Comparison of ENCODE assay signal across 1 cellular context in the genomic region with DNA sequence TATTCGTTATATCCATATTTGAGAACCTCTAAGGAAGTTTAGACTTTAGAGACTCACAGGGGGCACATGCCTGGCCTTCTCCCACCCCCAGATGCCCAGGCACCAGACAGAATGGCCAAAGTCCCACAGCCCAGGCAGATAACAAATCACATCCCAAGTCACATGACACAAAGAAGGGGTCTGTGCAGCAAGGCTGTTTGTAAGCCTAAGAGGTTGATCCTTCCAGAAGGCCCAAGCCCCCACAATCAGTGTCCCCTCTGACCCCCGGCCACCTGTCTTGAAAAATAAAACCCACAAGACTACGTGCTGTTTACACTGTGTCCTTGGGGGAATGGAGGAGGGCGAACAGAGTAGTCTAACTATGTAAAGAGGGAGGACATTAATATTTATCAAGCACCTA.
TF ChIP-seq lines count a peak whose summit lies in the region.

No MANE protein-coding gene starts in this region.

TF ChIP-seq in SK-N-SH, 30 proteins besides CTCF, POLR2A, EP300 and RAD21 (continued from another document):
- TF ChIP-seq FOSL2 (IDR thresholded peaks at IDR 0.05; ENCODE audit: borderline replicate concordance, low read depth) = no peak
- TF ChIP-seq TCF12 (IDR thresholded peaks at IDR 0.05) = no peak
- TF ChIP-seq POLR2AphosphoS5 (IDR thresholded peaks at IDR 0.05; ENCODE audit: low read depth, low read length) = no peak
- TF ChIP-seq MEF2A (IDR thresholded peaks at IDR 0.05; ENCODE audit: borderline replicate concordance, low read depth) = no peak
- TF ChIP-seq RFX5 (IDR thresholded peaks at IDR 0.05; ENCODE audit: low read length) = no peak
- TF ChIP-seq, protein P1, sequence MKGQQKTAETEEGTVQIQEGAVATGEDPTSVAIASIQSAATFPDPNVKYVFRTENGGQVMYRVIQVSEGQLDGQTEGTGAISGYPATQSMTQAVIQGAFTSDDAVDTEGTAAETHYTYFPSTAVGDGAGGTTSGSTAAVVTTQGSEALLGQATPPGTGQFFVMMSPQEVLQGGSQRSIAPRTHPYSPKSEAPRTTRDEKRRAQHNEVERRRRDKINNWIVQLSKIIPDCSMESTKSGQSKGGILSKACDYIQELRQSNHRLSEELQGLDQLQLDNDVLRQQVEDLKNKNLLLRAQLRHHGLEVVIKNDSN (IDR thresholded peaks at IDR 0.05; ENCODE audit: borderline replicate concordance, low read depth) = peak; percentile 37; the same call in 1 of the 2 replicates
- peak; percentile 53 for TF ChIP-seq GATA2 (CRISPR knock-in tag; IDR thresholded peaks at IDR 0.05)
- TF ChIP-seq FOXM1 (IDR thresholded peaks at IDR 0.05; ENCODE audit: low read depth) = no peak
- no peak for TF ChIP-seq ELF1 (IDR thresholded peaks at IDR 0.05)
- TF ChIP-seq RCOR1 (IDR thresholded peaks at IDR 0.05; ENCODE audit: low read length) = no peak
- TF ChIP-seq RXRA (IDR thresholded peaks at IDR 0.05; ENCODE audit: borderline replicate concordance, low read depth) = no peak
